Comparison of ENCODE assay signal across 10 cellular contexts in the genomic region with DNA sequence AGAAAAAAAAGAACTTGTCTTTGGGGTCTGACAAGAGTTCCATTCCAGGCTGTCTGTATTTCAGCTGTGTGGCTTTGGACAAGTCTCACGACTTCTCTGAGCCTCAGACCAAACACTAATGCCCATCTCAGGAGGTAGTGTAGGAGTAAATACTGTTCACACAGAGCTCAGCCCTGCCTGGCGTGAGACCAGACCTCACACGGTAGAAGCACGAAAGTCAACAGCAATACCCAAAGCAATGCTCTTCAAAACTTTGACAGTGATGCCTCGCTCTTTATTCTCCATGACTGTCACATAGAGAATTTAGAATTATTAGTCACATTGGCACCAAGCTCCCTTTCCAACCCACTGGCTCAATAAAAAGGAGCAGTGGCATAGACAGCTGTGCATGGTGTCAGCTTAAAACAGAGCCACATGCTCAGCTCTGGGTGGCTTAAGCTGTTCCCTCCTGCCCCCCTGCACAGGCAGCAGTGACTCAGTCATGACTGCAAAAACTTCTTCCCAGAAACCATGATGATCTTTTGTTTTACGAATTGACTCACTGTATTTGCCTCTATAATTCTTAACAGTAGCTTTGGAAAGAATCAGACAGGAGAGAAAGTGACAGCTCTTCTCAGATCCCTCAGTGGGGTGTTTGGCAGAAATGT.
DNase-seq lines count a peak whose midpoint lies in the region; ATAC-seq lines count a peak whose summit lies in the region.
"Had no signal": no experiment of that assay in that cellular context is flagged by ENCODE, and none has a peak within 500 bp of the region (broad histone marks: within the 10 kb centered on the region; RNA-seq: fewer than 3 reads in every experiment).

No MANE protein-coding gene starts in this region.

- peaks cover 4% of the 10 kb centered on the region for H3K9me3 Mint-ChIP-seq in stimulated activated effector memory CD8-positive, alpha-beta T cell treated with anti-CD3 and anti-CD28 coated beads, Interleukin-12 subunit alpha, Interleukin-12 subunit beta, amount 100 ng/mL, for 72 hours

- H3K4me1 Mint-ChIP-seq in stimulated activated effector memory CD8-positive, alpha-beta T cell treated with anti-CD3 and anti-CD28 coated beads, Interleukin-12 subunit alpha, Interleukin-12 subunit beta, amount 100 ng/mL, for 72 hours = peaks cover 28% of the 10 kb centered on the region

- ATAC-seq in stimulated activated effector memory CD8-positive, alpha-beta T cell treated with anti-CD3 and anti-CD28 coated beads, Interleukin-12 subunit alpha, Interleukin-12 subunit beta, amount 100 ng/mL, for 72 hours = peak; percentile 94
- no peak for ATAC-seq in HG03571 (IDR thresholded peaks at IDR 0.05; ENCODE audit: unreplicated experiment)
- ATAC-seq: GM12878 had no signal

- H3K4me3 Mint-ChIP-seq in stimulated activated effector memory CD8-positive, alpha-beta T cell treated with anti-CD3 and anti-CD28 coated beads, Interleukin-12 subunit alpha, Interleukin-12 subunit beta, amount 100 ng/mL, for 72 hours = no peak overlapping the region
- H3K4me3 Mint-ChIP-seq: stimulated activated naive CD8-positive, alpha-beta T cell treated with anti-CD3 and anti-CD28 coated beads, Interleukin-15, Interleukin-2, amounts not matched to agents 100 ng/mL and 50 ng/mL, for 24 hours had no signal

- peaks cover 9% of the 10 kb centered on the region for H3K36me3 Mint-ChIP-seq in stimulated activated effector memory CD8-positive, alpha-beta T cell treated with anti-CD3 and anti-CD28 coated beads, Interleukin-12 subunit alpha, Interleukin-12 subunit beta, amount 100 ng/mL, for 72 hours

- DNase-seq in activated T-cell treated with anti-CD3 and anti-CD28 coated beads for 24 hours (ENCODE audit: low read depth) (peak; percentile 23), activated T-cell treated with anti-CD3 and anti-CD28 coated beads for 4 hours (no peak), RKO (ENCODE audit: low spot score) (peak; percentile 61), fibroblast of gingiva (ENCODE audit: low read depth) (peak; percentile 39), NCI-H748 (lab: John Stamatoyannopoulos, UW; ENCODE audit: unreplicated experiment) (no peak), NCI-H345 (lab: John Stamatoyannopoulos, UW) (no peak)
- DNase-seq in stimulated activated effector memory CD8-positive, alpha-beta T cell treated with anti-CD3 and anti-CD28 coated beads, Interleukin-12 subunit alpha, Interleukin-12 subunit beta, amount 100 ng/mL, for 72 hours (ENCODE audit: low spot score in 2 of 2) = peak in 1 of 2 donors; percentile 54

- H3K27ac Mint-ChIP-seq in stimulated activated effector memory CD8-positive, alpha-beta T cell treated with anti-CD3 and anti-CD28 coated beads, Interleukin-12 subunit alpha, Interleukin-12 subunit beta, amount 100 ng/mL, for 72 hours = no peak overlapping the region
- H3K27ac Mint-ChIP-seq: stimulated activated naive CD8-positive, alpha-beta T cell treated with anti-CD3 and anti-CD28 coated beads, Interleukin-15, Interleukin-2, amounts not matched to agents 100 ng/mL and 50 ng/mL, for 24 hours had no signal

Comparison
In these comparisons a context has a peak if more than half of its experiments do, and no peak if none do; other contexts are left out.
1. DNase-seq: peak in activated T-cell treated with anti-CD3 and anti-CD28 coated beads for 24 hours (single experiment), RKO (single experiment) and fibroblast of gingiva (single experiment); none in activated T-cell treated with anti-CD3 and anti-CD28 coated beads for 4 hours (single experiment), NCI-H748 (single experiment) and NCI-H345 (single experiment).